Comparison of ENCODE assay signal across 8 cellular contexts in the genomic region with DNA sequence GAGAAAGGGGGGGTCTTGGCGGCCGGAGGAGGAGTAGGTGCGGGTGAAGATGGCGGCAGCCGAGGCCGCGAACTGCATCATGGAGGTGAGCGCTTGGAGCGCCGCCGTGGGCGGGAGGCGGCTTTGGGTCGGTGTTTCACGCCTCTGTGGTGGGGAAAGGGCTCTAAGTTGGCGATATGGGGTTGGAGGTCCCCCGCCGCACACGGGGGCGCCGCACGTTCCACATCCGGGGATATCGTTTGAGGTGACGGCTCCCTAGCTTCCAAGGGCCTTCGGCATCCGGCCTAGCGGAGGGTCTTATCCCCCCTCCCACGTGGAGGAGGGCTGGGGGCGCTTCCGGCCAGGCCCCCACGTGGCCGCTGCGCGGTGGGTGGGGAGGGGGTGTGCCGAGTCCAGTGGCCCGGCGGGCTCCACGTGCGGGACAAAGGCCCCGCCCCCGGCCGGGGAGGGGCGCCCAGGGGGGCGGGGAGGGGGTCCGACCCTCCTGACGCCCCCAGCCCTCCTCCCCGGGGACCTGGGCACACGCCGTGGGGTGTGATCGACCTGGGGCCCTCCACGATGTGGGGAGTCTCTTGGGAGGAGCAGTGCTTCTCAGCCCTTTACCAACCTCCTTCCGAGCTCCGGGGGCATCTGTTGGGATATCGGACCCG. TPM values are rescaled to one million over a fixed set of nuclear protein-coding genes. Genes with fewer than 3 reads are reported as not detected.
DNase-seq lines count a peak whose midpoint lies in the region; ATAC-seq, FAIRE-seq and TF ChIP-seq lines count a peak whose summit lies in the region.

A gene (plus strand): TSS at position 40 of the 650 bp plus-strand sequence. CDS start 10 bp downstream, at position 50.

- intact Hi-C loops in upper lobe of right lung (cut with DNase I) = no loop called here

- H3K36me3 Mint-ChIP-seq in activated T-cell treated with anti-CD3 and anti-CD28 coated beads, Interleukin-2, amount 50 U/mL, for 24 hours (ENCODE audit: low read depth) = peaks cover 54% of the 10 kb centered on the region
- H3K36me3 Mint-ChIP-seq in natural killer cell treated with Interleukin-12 subunit alpha and Interleukin-12 subunit beta and Interleukin-15 and Interleukin-18, amount 100 ng/mL, for 72 hours = no peaks in the 10 kb centered on the region

- H3K27me3 Mint-ChIP-seq in activated T-cell treated with anti-CD3 and anti-CD28 coated beads, Interleukin-2, amount 50 U/mL, for 24 hours = no peaks in the 10 kb centered on the region
- H3K27me3 Mint-ChIP-seq in natural killer cell treated with Interleukin-12 subunit alpha and Interleukin-12 subunit beta and Interleukin-15 and Interleukin-18, amount 100 ng/mL, for 72 hours = no peaks in the 10 kb centered on the region

- H3K4me1 ChIP-seq in Loucy (ENCODE audit: insufficient read depth, low read length, poor library complexity, severe bottlenecking) = peaks cover 28% of the 10 kb centered on the region
- H3K4me1 ChIP-seq in upper lobe of right lung = peaks cover 33% of the 10 kb centered on the region

- peak within 1 kb of the TSS; percentile 94 for H3K9ac ChIP-seq in Loucy (ENCODE audit: low read depth, low read length, poor library complexity, severe bottlenecking)

- H3F3A ChIP-seq in Loucy (ENCODE audit: low read depth) = peaks cover 3% of the 10 kb centered on the region; the same call in 1 of the 2 replicates

- H2AFZ ChIP-seq in Loucy (ENCODE audit: low read length) = peak within 1 kb of the TSS; percentile 96

- H3K4me3 ChIP-seq in Loucy (ENCODE audit: low read length, poor library complexity, severe bottlenecking) (peak within 1 kb of the TSS; percentile 99), fibroblast of pulmonary artery (replicated peaks; ENCODE audit: low read depth, low read length) (peak within 1 kb of the TSS; percentile 99), upper lobe of right lung (peak within 1 kb of the TSS; percentile 99)

- H3K4me1 Mint-ChIP-seq in activated T-cell treated with anti-CD3 and anti-CD28 coated beads, Interleukin-2, amount 50 U/mL, for 24 hours (ENCODE audit: low read depth) = peaks cover 40% of the 10 kb centered on the region
- peaks cover 35 to 40% of the 10 kb centered on the region in 2 donors for H3K4me1 Mint-ChIP-seq in natural killer cell treated with Interleukin-12 subunit alpha and Interleukin-12 subunit beta and Interleukin-15 and Interleukin-18, amount 100 ng/mL, for 72 hours (ENCODE audit: low read depth in 2 of 2)

- peak within 1 kb of the TSS; percentile 82 for H3K4me2 ChIP-seq in Loucy (ENCODE audit: low read depth, low read length, poor library complexity, severe bottlenecking)

- ATAC-seq in natural killer cell treated with Interleukin-12 subunit alpha and Interleukin-12 subunit beta and Interleukin-15 and Interleukin-18, amount 100 ng/mL, for 72 hours = peak; percentile 1 to 17
- ATAC-seq in upper lobe of right lung = peak; percentile 0
- ATAC-seq in HG02623 (IDR thresholded peaks at IDR 0.05; ENCODE audit: unreplicated experiment) = no peak
- ATAC-seq in GM21737 (IDR thresholded peaks at IDR 0.05; ENCODE audit: unreplicated experiment) = no peak

- H3K79me2 ChIP-seq in Loucy (ENCODE audit: insufficient read depth, low read length) = peaks cover 49% of the 10 kb centered on the region

- H3K9me3 ChIP-seq in Loucy (ENCODE audit: insufficient read depth, low read depth, low read length) (no peaks in the 10 kb centered on the region), upper lobe of right lung (no peaks in the 10 kb centered on the region)

- TF ChIP-seq POLR2A in GM12892 (IDR thresholded peaks at IDR 0.05; ENCODE audit: low read depth, low read length) = peak; percentile 96

- no peaks in the 10 kb centered on the region for H3K9me3 Mint-ChIP-seq in activated T-cell treated with anti-CD3 and anti-CD28 coated beads, Interleukin-2, amount 50 U/mL, for 24 hours
- H3K9me3 Mint-ChIP-seq in natural killer cell treated with Interleukin-12 subunit alpha and Interleukin-12 subunit beta and Interleukin-15 and Interleukin-18, amount 100 ng/mL, for 72 hours = no peaks in the 10 kb centered on the region

- peak within 1 kb of the TSS; percentile 97 for H3K27ac ChIP-seq in upper lobe of right lung

- H4K20me1 ChIP-seq in Loucy (ENCODE audit: insufficient read depth, low read length, poor library complexity, severe bottlenecking) = peaks cover 44% of the 10 kb centered on the region

- peak within 1 kb of the TSS; percentile 99 for H3K27ac Mint-ChIP-seq in activated T-cell treated with anti-CD3 and anti-CD28 coated beads, Interleukin-2, amount 50 U/mL, for 24 hours
- H3K27ac Mint-ChIP-seq in natural killer cell treated with Interleukin-12 subunit alpha and Interleukin-12 subunit beta and Interleukin-15 and Interleukin-18, amount 100 ng/mL, for 72 hours = peak within 1 kb of the TSS; percentile 97 to 98

- H3K27me3 ChIP-seq in Loucy (ENCODE audit: insufficient read depth, low read length, poor library complexity, severe bottlenecking) (peaks cover 4% of the 10 kb centered on the region), upper lobe of right lung (no peaks in the 10 kb centered on the region)

- H3K9me2 ChIP-seq in Loucy (replicated peaks; ENCODE audit: low read depth, low read length) = no peaks in the 10 kb centered on the region

- no peak for DNase-seq in GM12892 (ENCODE audit: insufficient read length)
- no peak for DNase-seq in activated T-cell treated with anti-CD3 and anti-CD28 coated beads, Interleukin-2, amount 50 U/mL, for 24 hours
- DNase-seq in fibroblast of pulmonary artery (ENCODE audit: low read depth) = peak; percentile 21
- DNase-seq in natural killer cell treated with Interleukin-12 subunit alpha and Interleukin-12 subunit beta and Interleukin-15 and Interleukin-18, amount 100 ng/mL, for 72 hours (ENCODE audit: low spot score) = peak; percentile 72
- DNase-seq in upper lobe of right lung = peak; percentile 79

- H3K36me3 ChIP-seq in Loucy (ENCODE audit: insufficient read depth, low read length) (peaks cover 13% of the 10 kb centered on the region; the same call in 1 of the 2 replicates), upper lobe of right lung (peaks cover 14% of the 10 kb centered on the region)

- peak; percentile 24 for FAIRE-seq in GM12892 (lab: Jason Lieb, UNC)

- TF ChIP-seq CTCF in Loucy (conservative IDR thresholded peaks at IDR 0.05; ENCODE audit: low read length) (no peak), fibroblast of pulmonary artery (IDR thresholded peaks at IDR 0.05; ENCODE audit: low read length, missing control alignments) (no peak), upper lobe of right lung (IDR thresholded peaks at IDR 0.05) (no peak)

- H3K4me3 Mint-ChIP-seq in activated T-cell treated with anti-CD3 and anti-CD28 coated beads, Interleukin-2, amount 50 U/mL, for 24 hours = peak within 1 kb of the TSS; percentile 99
- H3K4me3 Mint-ChIP-seq in natural killer cell treated with Interleukin-12 subunit alpha and Interleukin-12 subunit beta and Interleukin-15 and Interleukin-18, amount 100 ng/mL, for 72 hours = peak within 1 kb of the TSS; percentile 94

RNA-seq across cellular contexts. Expression of the gene that starts here (rescaled TPM):
- 253 TPM for polyA plus RNA-seq in GM12892 (2012; ENCODE audit: missing spikeins)
- total RNA-seq in natural killer cell treated with Interleukin-12 subunit alpha and Interleukin-12 subunit beta and Interleukin-15 and Interleukin-18, amount 100 ng/mL, for 72 hours = 100 to 1,000 TPM; 268 to 457 TPM
- total RNA-seq in upper lobe of right lung = 90.8 TPM

Comparison
In these comparisons a context has a peak if more than half of its experiments do, and no peak if none do; other contexts are left out.
1. DNase-seq: peak in fibroblast of pulmonary artery (single experiment), natural killer cell treated with Interleukin-12 subunit alpha and Interleukin-12 subunit beta and Interleukin-15 and Interleukin-18, amount 100 ng/mL, for 72 hours (single experiment) and upper lobe of right lung (single experiment); none in GM12892 (single experiment) and activated T-cell treated with anti-CD3 and anti-CD28 coated beads, Interleukin-2, amount 50 U/mL, for 24 hours (single experiment).
2. ATAC-seq: peak in natural killer cell treated with Interleukin-12 subunit alpha and Interleukin-12 subunit beta and Interleukin-15 and Interleukin-18, amount 100 ng/mL, for 72 hours (2 of 2) and upper lobe of right lung (single experiment); none in HG02623 (single experiment) and GM21737 (single experiment).
3. Peak in every context shown above with its lines, with median percentiles within 50 percentile points of each other: H3K4me3 ChIP-seq.